In genomic region chr17:77022766-77023165, GRCh38 we compare ENCODE assay signal across 25 cellular contexts.
DNase-seq lines count a peak whose midpoint lies in the region; ATAC-seq and TF ChIP-seq lines count a peak whose summit lies in the region.
"Had no signal": no experiment of that assay in that cellular context is flagged by ENCODE, and none has a peak within 500 bp of the region (broad histone marks: within the 10 kb centered on the region; RNA-seq: fewer than 3 reads in every experiment).

No MANE protein-coding gene starts in this region.

- in situ Hi-C loops in mammary epithelial cell (cut with MboI; ENCODE audit: low sequenced_read_pairs in 2 of 2), result no loop called here

- no peak overlapping the region for H4K5ac ChIP-seq in H9 (ENCODE audit: insufficient read length, low read depth, low read length)

- DNase-seq in H9 (no peak), HCT116 (ENCODE audit: low read depth, low spot score) (no peak), chondrocyte (ENCODE audit: low spot score) (peak; percentile 15), esophagus squamous epithelium (lab: John Stamatoyannopoulos, UW) (no peak), mammary epithelial cell (no peak)
- DNase-seq in activated T-cell treated with anti-CD3 and anti-CD28 coated beads, Interleukin-2, amount 50 U/mL, for 24 hours, result no peak
- DNase-seq: 8988T; ACHN; BE2C; C1 segment of cervical spinal cord; CD4-positive, alpha-beta memory T cell; CD4-positive, CD25-positive, alpha-beta regulatory T cell; CD8-positive, alpha-beta memory T cell; COR-L47; DMS 273 treated with DMSO at 0.1 percent for 48 hours; DMS153; DMS53; DMS79; DND-41; EL; GDM1 had no signal

- H3K79me2 ChIP-seq in H9 (ENCODE audit: insufficient read depth, low read length) (no peaks in the 10 kb centered on the region), HCT116 (ENCODE audit: insufficient read depth, low read length) (no peaks in the 10 kb centered on the region), mammary epithelial cell (ENCODE audit: insufficient read depth, low read length) (no peaks in the 10 kb centered on the region)

- BruUV-seq in HCT116 (replicated peaks; lab: Mats Ljungman, UMichigan) (no TSS peak), mammary epithelial cell (replicated peaks; lab: Mats Ljungman, UMichigan) (no TSS peak)

- peak; percentile 46; the same call in 1 of the 2 replicates for ATAC-seq in HCT116
- no peak for ATAC-seq in gastroesophageal sphincter
- ATAC-seq: GM12878 had no signal

- H3K23me2 ChIP-seq in H9 (ENCODE audit: insufficient read length, low read depth, low read length, poor library complexity, severe bottlenecking), result no peaks in the 10 kb centered on the region

- no peaks in the 10 kb centered on the region for H3K9me2 ChIP-seq in HCT116 (ENCODE audit: insufficient read depth)

- no peak overlapping the region for H3K27ac Mint-ChIP-seq in H9
- H3K27ac Mint-ChIP-seq in chondrocyte (ENCODE audit: unreplicated experiment), result no peak overlapping the region
- no peak overlapping the region for H3K27ac Mint-ChIP-seq in activated T-cell treated with anti-CD3 and anti-CD28 coated beads, Interleukin-2, amount 50 U/mL, for 24 hours
- H3K27ac Mint-ChIP-seq: CD14-positive monocyte; CD4-positive, alpha-beta memory T cell; CD4-positive, CD25-positive, alpha-beta regulatory T cell; CD8-positive, alpha-beta memory T cell had no signal

- H3K4me1 Mint-ChIP-seq in H9 (peaks cover 8 to 29% of the 10 kb centered on the region in 2 experiments), chondrocyte (ENCODE audit: low read depth) (no peaks in the 10 kb centered on the region)
- H3K4me1 Mint-ChIP-seq in activated T-cell treated with anti-CD3 and anti-CD28 coated beads, Interleukin-2, amount 50 U/mL, for 24 hours (ENCODE audit: low read depth), result no peaks in the 10 kb centered on the region
- H3K4me1 Mint-ChIP-seq: CD14-positive monocyte; CD4-positive, alpha-beta memory T cell; CD4-positive, CD25-positive, alpha-beta regulatory T cell; CD8-positive, alpha-beta memory T cell had no signal

- H2BK5ac ChIP-seq in H9 (ENCODE audit: insufficient read length, low read length), result no peak overlapping the region

- dilution Hi-C loops in mammary epithelial cell (cut with HindIII; ENCODE audit: low sequenced_read_pairs), result loop anchor here (5.0 kb wide), 1 partner anchor 50 kb away; no protein-coding TSS in a partner anchor

- H2BK12ac ChIP-seq in H9 (ENCODE audit: insufficient read length, low read depth, low read length), result no peak overlapping the region

- no CpG with 5 or more reads among the region's 2 CpGs for WGBS in H9 (ENCODE audit: extremely low coverage, insufficient read length, low lambda C conversion rate)
- 76 to 81% methylated on average over 2 of the region's 2 CpGs for WGBS in esophagus squamous epithelium, 2 donors
- 75 to 83% methylated on average over 1 to 2 of the region's 2 CpGs for WGBS in gastroesophageal sphincter (ENCODE audit: low coverage in 1 of 2), 2 donors
- WGBS in mammary epithelial cell (ENCODE audit: low coverage, missing lambda C conversion rate), result no CpG with 5 or more reads among the region's 2 CpGs

- peaks cover 8 to 14% of the 10 kb centered on the region in 2 experiments for H3K9me3 Mint-ChIP-seq in H9
- peaks cover 15% of the 10 kb centered on the region for H3K9me3 Mint-ChIP-seq in chondrocyte (ENCODE audit: low read depth)
- peaks cover 10% of the 10 kb centered on the region for H3K9me3 Mint-ChIP-seq in activated T-cell treated with anti-CD3 and anti-CD28 coated beads, Interleukin-2, amount 50 U/mL, for 24 hours

- H3K36me3 ChIP-seq in HCT116 (ENCODE audit: control insufficient read depth in 1 of 2, insufficient read depth in 2 of 2, low read length in 2 of 2) (no peaks in the 10 kb centered on the region), esophagus squamous epithelium (no peaks in the 10 kb centered on the region), gastroesophageal sphincter (no peaks in the 10 kb centered on the region), mammary epithelial cell (ENCODE audit: insufficient read depth, low read length) (no peaks in the 10 kb centered on the region)
- H3K36me3 ChIP-seq: BE2C, BLaER1 had no signal

- no peak for TF ChIP-seq EP300 in gastroesophageal sphincter (IDR thresholded peaks at IDR 0.05)

- no peak overlapping the region for H4K91ac ChIP-seq in H9 (ENCODE audit: insufficient read length, low read depth, low read length)

- no peak overlapping the region for H2AK5ac ChIP-seq in H9 (ENCODE audit: insufficient read length, low read length)

- H3K36me3 Mint-ChIP-seq in H9 (ENCODE audit: insufficient read depth in 1 of 3, low read depth in 3 of 3) (peaks cover 0 to 2% (median 0%) of the 10 kb centered on the region in 3 experiments; a peak in 2 of 7 replicates), chondrocyte (ENCODE audit: low read depth) (no peaks in the 10 kb centered on the region)
- H3K36me3 Mint-ChIP-seq in activated T-cell treated with anti-CD3 and anti-CD28 coated beads, Interleukin-2, amount 50 U/mL, for 24 hours (ENCODE audit: low read depth), result no peaks in the 10 kb centered on the region
- H3K36me3 Mint-ChIP-seq: CD14-positive monocyte; CD4-positive, CD25-positive, alpha-beta regulatory T cell had no signal

- H3K23ac ChIP-seq in H9 (ENCODE audit: insufficient read length, low read depth, low read length), result no peak overlapping the region

- CTCF ChIA-PET in HCT116 (lab: Charles Lee), result interaction anchor here (1.1 to 1.8 kb wide), 2 partner anchors 34 to 35 kb away, joined by 3 to 7 read pairs; no protein-coding TSS in a partner anchor
- CTCF ChIA-PET in mammary epithelial cell (lab: Charles Lee; ENCODE audit: low non-redundant PET), result no interaction called here

- POLR2A ChIA-PET in HCT116 (lab: Charles Lee), result no interaction called here

- no peak for TF ChIP-seq POLR2A in HCT116 (IDR thresholded peaks at IDR 0.05; ENCODE audit: borderline replicate concordance, extremely low read depth, insufficient read depth, insufficient read length)
- TF ChIP-seq POLR2A in esophagus squamous epithelium (IDR thresholded peaks at IDR 0.05), result no peak
- no peak for TF ChIP-seq POLR2A in gastroesophageal sphincter (IDR thresholded peaks at IDR 0.05)

- H2AFZ ChIP-seq in H9 (ENCODE audit: low read length) (no peak overlapping the region), HCT116 (ENCODE audit: low read depth, low read length, poor library complexity, severe bottlenecking) (no peak overlapping the region), mammary epithelial cell (ENCODE audit: low read depth, low read length) (no peak overlapping the region)

- no peak overlapping the region for H2BK120ac ChIP-seq in H9 (ENCODE audit: low read depth, low read length, poor library complexity, severe bottlenecking)

- H4K20me1 ChIP-seq in H9 (ENCODE audit: control insufficient read depth, insufficient read depth, insufficient read length) (no peaks in the 10 kb centered on the region), HCT116 (ENCODE audit: insufficient read depth) (no peaks in the 10 kb centered on the region), mammary epithelial cell (ENCODE audit: insufficient read depth, low read length) (no peaks in the 10 kb centered on the region)
- H4K20me1 ChIP-seq: BLaER1 had no signal

- H3K27me3 Mint-ChIP-seq in H9 (ENCODE audit: low read depth), result peaks cover 3% of the 10 kb centered on the region
- peaks cover 10% of the 10 kb centered on the region for H3K27me3 Mint-ChIP-seq in chondrocyte (ENCODE audit: low read depth)
- H3K27me3 Mint-ChIP-seq in activated T-cell treated with anti-CD3 and anti-CD28 coated beads, Interleukin-2, amount 50 U/mL, for 24 hours, result no peaks in the 10 kb centered on the region

- H3K4ac ChIP-seq in H9 (ENCODE audit: low read depth, low read length), result no peak overlapping the region

- H3K14ac ChIP-seq in H9 (ENCODE audit: insufficient read depth, low read length), result no peak overlapping the region

- no peak overlapping the region for H3K18ac ChIP-seq in H9 (ENCODE audit: insufficient read length, low read depth, low read length)

- no peak overlapping the region for H3T11ph ChIP-seq in H9 (ENCODE audit: low read length)

- H3K4me2 ChIP-seq in H9 (ENCODE audit: insufficient read depth, insufficient read length, low read length) (no peak overlapping the region), HCT116 (ENCODE audit: low read length) (no peak overlapping the region), mammary epithelial cell (ENCODE audit: insufficient read depth, low read depth, low read length) (no peak overlapping the region)
- H3K4me2 ChIP-seq: BLaER1 had no signal

- no peak overlapping the region for H3K4me3 ChIP-seq in HCT116 (replicated peaks in 1 of 2; ENCODE audit: low read depth in 1 of 2, low read length in 2 of 2)
- H3K4me3 ChIP-seq in esophagus squamous epithelium, result no peak overlapping the region
- no peak overlapping the region for H3K4me3 ChIP-seq in gastroesophageal sphincter
- no peak overlapping the region for H3K4me3 ChIP-seq in mammary epithelial cell (replicated peaks in 1 of 3; ENCODE audit: insufficient read depth in 1 of 3, low read depth in 2 of 3, low read length in 3 of 3)
- H3K4me3 ChIP-seq: BLaER1, GM12878 had no signal

- no peak overlapping the region for H2BK15ac ChIP-seq in H9 (ENCODE audit: low read depth, low read length)

- H3K4me3 Mint-ChIP-seq in H9 (no peak overlapping the region), chondrocyte (ENCODE audit: unreplicated experiment) (no peak overlapping the region)
- no peak overlapping the region for H3K4me3 Mint-ChIP-seq in activated T-cell treated with anti-CD3 and anti-CD28 coated beads, Interleukin-2, amount 50 U/mL, for 24 hours
- H3K4me3 Mint-ChIP-seq: CD14-positive monocyte; CD4-positive, alpha-beta memory T cell; CD4-positive, CD25-positive, alpha-beta regulatory T cell; CD8-positive, alpha-beta memory T cell had no signal

- H3K56ac ChIP-seq in H9 (ENCODE audit: insufficient read length, low read depth, low read length), result no peak overlapping the region

- intact Hi-C loops in HCT116 (cut with micrococcal nuclease) (no loop called here), esophagus squamous epithelium (cut with DNase I) (no loop called here), mammary epithelial cell (cut with micrococcal nuclease) (no loop called here)

- H3K9me3 ChIP-seq in H9 (ENCODE audit: control insufficient read depth, low read depth, low read length) (no peaks in the 10 kb centered on the region), HCT116 (ENCODE audit: control insufficient read depth in 1 of 2, insufficient read depth in 1 of 2, low read depth in 1 of 2, low read length in 2 of 2) (no peaks in the 10 kb centered on the region), esophagus squamous epithelium (peaks cover 0 to 22% (median 0%) of the 10 kb centered on the region in 3 donors), gastroesophageal sphincter (peaks cover 0 to 31% (median 0%) of the 10 kb centered on the region in 3 donors), mammary epithelial cell (replicated peaks; ENCODE audit: insufficient read depth, low read length) (no peaks in the 10 kb centered on the region)
- H3K9me3 ChIP-seq: BE2C had no signal

- no peak overlapping the region for H4K8ac ChIP-seq in H9 (replicated peaks; ENCODE audit: insufficient read length, low read depth, low read length)

- no peak for TF ChIP-seq RAD21 in HCT116 (IDR thresholded peaks at IDR 0.05; ENCODE audit: low read depth)

- no peaks in the 10 kb centered on the region for H3K4me1 ChIP-seq in H9 (ENCODE audit: insufficient read depth, low read length)
- H3K4me1 ChIP-seq in HCT116 (ENCODE audit: control insufficient read depth in 1 of 2, insufficient read depth in 2 of 2, low read length in 2 of 2), result no peaks in the 10 kb centered on the region
- H3K4me1 ChIP-seq in esophagus squamous epithelium, result no peaks in the 10 kb centered on the region
- H3K4me1 ChIP-seq in gastroesophageal sphincter, result no peaks in the 10 kb centered on the region
- H3K4me1 ChIP-seq in mammary epithelial cell (ENCODE audit: insufficient read depth, low read length), result no peaks in the 10 kb centered on the region
- H3K4me1 ChIP-seq: BE2C had no signal

- H3K27ac ChIP-seq in H9 (ENCODE audit: insufficient read length, low read depth, low read length), result no peak overlapping the region
- no peak overlapping the region for H3K27ac ChIP-seq in HCT116 (ENCODE audit: low read depth, low read length)
- no peak overlapping the region for H3K27ac ChIP-seq in esophagus squamous epithelium
- H3K27ac ChIP-seq in gastroesophageal sphincter, result no peak overlapping the region
- H3K27ac ChIP-seq in mammary epithelial cell (ENCODE audit: insufficient read depth, low read depth, low read length), result no peak overlapping the region
- H3K27ac ChIP-seq: BLaER1 had no signal

- H3K9ac ChIP-seq in H9 (ENCODE audit: extremely low read depth, insufficient read length, low read length) (no peak overlapping the region), HCT116 (ENCODE audit: low read length) (no peak overlapping the region), mammary epithelial cell (ENCODE audit: insufficient read depth, low read length) (no peak overlapping the region)
- H3K9ac ChIP-seq: BLaER1 had no signal

- H2BK20ac ChIP-seq in H9 (ENCODE audit: low read depth, low read length, poor library complexity, severe bottlenecking), result no peak overlapping the region

- 0 out of 3 replicates have a peak, but pooled peaks have one; percentile 8 for TF ChIP-seq CTCF in H9 (conservative IDR thresholded peaks at IDR 0.05)
- no peak for TF ChIP-seq CTCF in HCT116 (IDR thresholded peaks at IDR 0.05 in 2 of 3, conservative IDR thresholded peaks at IDR 0.05 in 1 of 3; ENCODE audit: borderline replicate concordance in 1 of 3, insufficient read depth in 1 of 3, low read depth in 2 of 3, low read length in 2 of 3)
- TF ChIP-seq CTCF in chondrocyte (IDR thresholded peaks at IDR 0.05), result no peak
- TF ChIP-seq CTCF in esophagus squamous epithelium (IDR thresholded peaks at IDR 0.05), result no peak
- TF ChIP-seq CTCF in gastroesophageal sphincter (IDR thresholded peaks at IDR 0.05), result no peak
- no peak for TF ChIP-seq CTCF in mammary epithelial cell (conservative IDR thresholded peaks at IDR 0.05 in 1 of 2, IDR thresholded peaks at IDR 0.05 in 1 of 2; ENCODE audit: extremely low read depth in 1 of 2, insufficient read depth in 1 of 2, low read depth in 1 of 2, low read length in 2 of 2)

- H3K79me1 ChIP-seq in H9 (ENCODE audit: insufficient read depth, low read depth, low read length, poor library complexity, severe bottlenecking), result no peaks in the 10 kb centered on the region

- H3K27me3 ChIP-seq in H9 (ENCODE audit: insufficient read depth, low read length) (no peaks in the 10 kb centered on the region; the same call in 1 of the 2 replicates), HCT116 (ENCODE audit: insufficient read depth, low read length) (no peaks in the 10 kb centered on the region), esophagus squamous epithelium (peaks cover 0 to 31% (median 0%) of the 10 kb centered on the region in 4 donors), gastroesophageal sphincter (peaks cover 30% of the 10 kb centered on the region), mammary epithelial cell (ENCODE audit: insufficient read depth, low read length) (no peaks in the 10 kb centered on the region)
- H3K27me3 ChIP-seq: BE2C, BLaER1 had no signal

- RAD21 ChIA-PET in HCT116 (lab: Charles Lee; ENCODE audit: low non-redundant PET in 1 of 2, low total read pairs in 2 of 2, uncharacterized antibody in 2 of 2, unreplicated experiment in 2 of 2), result interaction anchor here in 1 of 2 experiments (0.6 kb wide), 1 partner anchor 201 kb away, joined by 4 read pairs; no protein-coding TSS in a partner anchor
